ENCODE assay signal across 32 cellular contexts in genomic region chr6:161503570-161503969, GRCh38.
"Had no signal": no experiment of that assay in that cellular context is flagged by ENCODE, and none has a peak within 500 bp of the region (broad histone marks: within the 10 kb centered on the region; RNA-seq: fewer than 3 reads in every experiment).

No MANE protein-coding gene starts in this region.

- H3K9ac ChIP-seq: neural progenitor cell had no signal

- H2AFZ ChIP-seq: neural progenitor cell had no signal

- H3K27ac ChIP-seq: neural progenitor cell, neutrophil, pancreas, prostate gland, right lobe of liver, sigmoid colon, skin epidermis, spleen, suprapubic skin, testis, tibial artery, transverse colon, upper lobe of right lung, uterus had no signal

- ATAC-seq: naive thymus-derived CD8-positive, alpha-beta T cell; natural killer cell treated with Interleukin-12 subunit alpha and Interleukin-12 subunit beta and Interleukin-15 and Interleukin-18, amount 100 ng/mL, for 72 hours; pancreas; right cardiac atrium; right lobe of liver; stimulated activated memory B cell treated with anti-CD40 and anti-IgM and Interleukin-4, amounts not matched to agents 10 μg/mL and 1 μg/mL and 100 μg/mL, for 72 hours; stimulated activated naive CD8-positive, alpha-beta T cell treated with anti-CD3 and anti-CD28 coated beads, Interleukin-15, amount 100 ng/mL, for 72 hours; stimulated activated naive CD8-positive, alpha-beta T cell treated with anti-CD3 and anti-CD28 coated beads, Interleukin-15, Interleukin-2, amounts not matched to agents 100 U/mL and 50 U/mL, for 24 hours; upper lobe of right lung had no signal

- H3K27me3 ChIP-seq: neural progenitor cell, neutrophil, pancreas, right lobe of liver, sigmoid colon, spleen, suprapubic skin, testis, tibial artery, transverse colon, upper lobe of right lung, uterus had no signal

- H3K27me3 Mint-ChIP-seq: naive B cell; naive thymus-derived CD8-positive, alpha-beta T cell; stimulated activated memory B cell treated with anti-CD40 and anti-IgM and Interleukin-4, amounts not matched to agents 10 μg/mL and 1 μg/mL and 100 μg/mL, for 72 hours; stimulated activated naive CD8-positive, alpha-beta T cell treated with anti-CD3 and anti-CD28 coated beads, Interleukin-15, amount 100 ng/mL, for 72 hours had no signal

- H3K4me1 ChIP-seq: neural progenitor cell, pancreas, prostate gland, right lobe of liver, sigmoid colon, spleen, suprapubic skin, testis, tibial artery, transverse colon, upper lobe of right lung, uterus had no signal

- H3K4me3 ChIP-seq: neural progenitor cell, pancreas, prostate gland, right lobe of liver, sigmoid colon, skin epidermis, smooth muscle cell, spleen, suprapubic skin, testis, tibial artery, transverse colon, upper lobe of right lung, uterus had no signal

- H3K4me2 ChIP-seq: neural progenitor cell, smooth muscle cell had no signal

- H3K9me3 ChIP-seq: neutrophil, pancreas, prostate gland, right lobe of liver, sigmoid colon, spleen, suprapubic skin, testis, tibial artery, transverse colon, upper lobe of right lung, uterus had no signal

- H3K4me3 Mint-ChIP-seq: naive B cell; naive thymus-derived CD8-positive, alpha-beta T cell; natural killer cell treated with Interleukin-12 subunit alpha and Interleukin-12 subunit beta and Interleukin-15 and Interleukin-18, amount 100 ng/mL, for 72 hours; nephron progenitor cell; neural progenitor cell; stimulated activated memory B cell treated with anti-CD40 and anti-IgM and Interleukin-4, amounts not matched to agents 10 μg/mL and 1 μg/mL and 100 μg/mL, for 72 hours; stimulated activated naive CD8-positive, alpha-beta T cell treated with anti-CD3 and anti-CD28 coated beads, Interleukin-15, amount 100 ng/mL, for 72 hours; type B pancreatic cell had no signal

- H3K36me3 ChIP-seq: neural progenitor cell, neutrophil, pancreas, prostate gland, right lobe of liver, sigmoid colon, spleen, suprapubic skin, tibial artery, transverse colon, upper lobe of right lung, uterus had no signal

- DNase-seq: naive B cell; naive thymus-derived CD8-positive, alpha-beta T cell; nephron progenitor cell; nucleus accumbens; pancreas; right cardiac atrium; right lobe of liver; sigmoid colon; spleen; stimulated activated CD4-positive, alpha-beta T cell treated with anti-CD3 and anti-CD28 coated beads, Interleukin-12 subunit alpha, Interleukin-12 subunit beta, amount 100 ng/mL, for 4 hours; stimulated activated CD4-positive, alpha-beta T cell treated with anti-CD3 and anti-CD28 coated beads, Interleukin-1b, Interleukin-23, amount 100 ng/mL, for 48 hours; stimulated activated CD4-positive, alpha-beta T cell treated with anti-CD3 and anti-CD28 coated beads, Interleukin-4, amount 100 ng/mL, for 1 hour; stimulated activated CD4-positive, alpha-beta T cell treated with anti-CD3 and anti-CD28 coated beads, Interleukin-4, amount 100 ng/mL, for 4 hours; stimulated activated CD8-positive, alpha-beta memory T cell treated with anti-CD3 and anti-CD28 coated beads, Interleukin-4, amount 100 ng/mL, for 48 hours; stimulated activated naive CD4-positive, alpha-beta T cell; stimulated activated naive CD8-positive, alpha-beta T cell treated with anti-CD3 and anti-CD28 coated beads, Interleukin-15, amount 100 ng/mL, for 72 hours; stimulated activated naive CD8-positive, alpha-beta T cell treated with anti-CD3 and anti-CD28 coated beads, Interleukin-15, Interleukin-2, amounts not matched to agents 100 U/mL and 50 U/mL, for 24 hours; substantia nigra; testis; tibial artery; transverse colon; upper lobe of right lung; uterus had no signal

- H3K4me1 Mint-ChIP-seq: naive B cell; naive thymus-derived CD8-positive, alpha-beta T cell; stimulated activated memory B cell treated with anti-CD40 and anti-IgM and Interleukin-4, amounts not matched to agents 10 μg/mL and 1 μg/mL and 100 μg/mL, for 72 hours; stimulated activated naive CD8-positive, alpha-beta T cell treated with anti-CD3 and anti-CD28 coated beads, Interleukin-15, amount 100 ng/mL, for 72 hours had no signal

- H3K27ac Mint-ChIP-seq: naive B cell; naive thymus-derived CD8-positive, alpha-beta T cell; natural killer cell treated with Interleukin-12 subunit alpha and Interleukin-12 subunit beta and Interleukin-15 and Interleukin-18, amount 100 ng/mL, for 72 hours; nephron progenitor cell; stimulated activated memory B cell treated with anti-CD40 and anti-IgM and Interleukin-4, amounts not matched to agents 10 μg/mL and 1 μg/mL and 100 μg/mL, for 72 hours; stimulated activated naive CD8-positive, alpha-beta T cell treated with anti-CD3 and anti-CD28 coated beads, Interleukin-15, amount 100 ng/mL, for 72 hours; type B pancreatic cell had no signal

- H3K9me3 Mint-ChIP-seq: natural killer cell treated with Interleukin-12 subunit alpha and Interleukin-12 subunit beta and Interleukin-15 and Interleukin-18, amount 100 ng/mL, for 72 hours; stimulated activated memory B cell treated with anti-CD40 and anti-IgM and Interleukin-4, amounts not matched to agents 10 μg/mL and 1 μg/mL and 100 μg/mL, for 72 hours had no signal

- H3K36me3 Mint-ChIP-seq: natural killer cell treated with Interleukin-12 subunit alpha and Interleukin-12 subunit beta and Interleukin-15 and Interleukin-18, amount 100 ng/mL, for 72 hours; stimulated activated memory B cell treated with anti-CD40 and anti-IgM and Interleukin-4, amounts not matched to agents 10 μg/mL and 1 μg/mL and 100 μg/mL, for 72 hours; type B pancreatic cell had no signal
